Comparison of ENCODE assay signal across 13 cellular contexts in the genomic region with DNA sequence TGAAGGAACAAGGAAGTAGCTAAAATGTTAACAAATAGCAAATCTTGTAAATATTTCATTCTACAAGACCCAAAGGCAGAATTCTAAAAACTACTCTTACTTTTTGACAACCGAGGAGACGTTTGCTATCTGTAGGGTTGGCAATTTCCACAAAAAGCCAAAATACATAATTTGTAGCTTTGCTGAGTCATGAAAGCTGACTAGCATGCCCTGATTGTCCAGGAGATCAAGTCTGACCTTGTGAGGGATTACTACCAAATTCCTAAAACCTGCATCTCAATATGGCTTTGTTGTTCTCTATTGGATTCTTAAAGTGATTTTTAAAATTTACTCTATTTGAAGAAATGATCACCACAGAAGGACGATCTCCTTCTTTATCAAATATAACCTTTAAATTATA. TPM values are rescaled to one million over a fixed set of nuclear protein-coding genes. Genes with fewer than 3 reads are reported as not detected.
DNase-seq lines count a peak whose midpoint lies in the region; ATAC-seq, FAIRE-seq and TF ChIP-seq lines count a peak whose summit lies in the region.
"Had no signal": no experiment of that assay in that cellular context is flagged by ENCODE, and none has a peak within 500 bp of the region (broad histone marks: within the 10 kb centered on the region; RNA-seq: fewer than 3 reads in every experiment).

No MANE protein-coding gene starts in this region.

- no peaks in the 10 kb centered on the region for H3K9me1 ChIP-seq in endothelial cell of umbilical vein (replicated peaks; ENCODE audit: control insufficient read depth, extremely low read depth, insufficient read depth, low read length)

- no peaks in the 10 kb centered on the region for H3K9me2 ChIP-seq in PC-3 (replicated peaks; ENCODE audit: low read length)

- H3K4me1 ChIP-seq in endothelial cell of umbilical vein (ENCODE audit: control insufficient read depth, extremely low read depth, insufficient read depth, low read length) = no peaks in the 10 kb centered on the region
- H3K4me1 ChIP-seq in smooth muscle cell (ENCODE audit: low read depth) = no peaks in the 10 kb centered on the region
- H3K4me1 ChIP-seq in PC-3 (ENCODE audit: insufficient read depth, low read length) = no peaks in the 10 kb centered on the region

- no peaks in the 10 kb centered on the region for H3K9me3 Mint-ChIP-seq in activated naive CD4-positive, alpha-beta T cell treated with anti-CD3 and anti-CD28 coated beads for 36 hours
- H3K9me3 Mint-ChIP-seq in activated CD4-positive, alpha-beta memory T cell treated with anti-CD3 and anti-CD28 coated beads for 36 hours = no peaks in the 10 kb centered on the region

- peak overlapping the region; percentile 78 for H3K27ac Mint-ChIP-seq in activated naive CD4-positive, alpha-beta T cell treated with anti-CD3 and anti-CD28 coated beads for 36 hours
- H3K27ac Mint-ChIP-seq in activated CD4-positive, alpha-beta memory T cell treated with anti-CD3 and anti-CD28 coated beads for 36 hours = peak overlapping the region; percentile 86

- H3K79me2 ChIP-seq in endothelial cell of umbilical vein (ENCODE audit: control insufficient read depth, insufficient read depth, low read length) (peaks cover 25% of the 10 kb centered on the region), smooth muscle cell (ENCODE audit: low read depth) (peaks cover 64% of the 10 kb centered on the region), PC-3 (ENCODE audit: low read length) (peaks cover 21% of the 10 kb centered on the region)

- no peak overlapping the region for H3K9ac ChIP-seq in endothelial cell of umbilical vein (replicated peaks; ENCODE audit: extremely low read depth, insufficient read depth, low read length)
- H3K9ac ChIP-seq in smooth muscle cell (ENCODE audit: low read depth) = no peak overlapping the region
- no peak overlapping the region for H3K9ac ChIP-seq in PC-3 (ENCODE audit: low read length)

- H2AFZ ChIP-seq in endothelial cell of umbilical vein (ENCODE audit: low read depth, low read length) = no peak overlapping the region
- no peak overlapping the region for H2AFZ ChIP-seq in smooth muscle cell (ENCODE audit: low read depth)
- H2AFZ ChIP-seq in PC-3 (ENCODE audit: low read length) = no peak overlapping the region

- peaks cover 2% of the 10 kb centered on the region for H3F3A ChIP-seq in smooth muscle cell (ENCODE audit: low read depth)
- H3F3A ChIP-seq in PC-3 (ENCODE audit: low read length, unreplicated experiment) = no peaks in the 10 kb centered on the region

- H3K27ac ChIP-seq in endothelial cell of umbilical vein (ENCODE audit: insufficient read depth, low read depth, low read length) (no peak overlapping the region), smooth muscle cell (ENCODE audit: low read depth) (peak overlapping the region; percentile 34), PC-3 (ENCODE audit: low read length) (no peak overlapping the region)

- peak; percentile 47 for FAIRE-seq in endothelial cell of umbilical vein (lab: Jason Lieb, UNC)

- no peak overlapping the region for H3K4me3 ChIP-seq in endothelial cell of umbilical vein (replicated peaks in 1 of 3; ENCODE audit: insufficient read depth in 1 of 3, low read depth in 1 of 3, low read length in 3 of 3)
- no peak overlapping the region for H3K4me3 ChIP-seq in smooth muscle cell
- H3K4me3 ChIP-seq in PC-3 (ENCODE audit: low read length) = no peak overlapping the region

- no peaks in the 10 kb centered on the region for H3K27me3 ChIP-seq in endothelial cell of umbilical vein (ENCODE audit: control insufficient read depth in 2 of 2, insufficient read depth in 2 of 2, low read length in 2 of 2)
- H3K27me3 ChIP-seq in smooth muscle cell (ENCODE audit: low read depth) = no peaks in the 10 kb centered on the region
- H3K27me3 ChIP-seq in PC-3 (ENCODE audit: low read length) = no peaks in the 10 kb centered on the region

- WGBS in smooth muscle cell (ENCODE audit: low lambda C conversion rate) = 91% methylated on average over 3 of the region's 3 CpGs

- no peaks in the 10 kb centered on the region for H3K27me3 Mint-ChIP-seq in activated naive CD4-positive, alpha-beta T cell treated with anti-CD3 and anti-CD28 coated beads for 36 hours (ENCODE audit: low read depth)
- H3K27me3 Mint-ChIP-seq in activated CD4-positive, alpha-beta memory T cell treated with anti-CD3 and anti-CD28 coated beads for 36 hours = no peaks in the 10 kb centered on the region

- peaks cover 42% of the 10 kb centered on the region for H3K4me1 Mint-ChIP-seq in activated naive CD4-positive, alpha-beta T cell treated with anti-CD3 and anti-CD28 coated beads for 36 hours (ENCODE audit: low read depth)
- peaks cover 33% of the 10 kb centered on the region for H3K4me1 Mint-ChIP-seq in activated CD4-positive, alpha-beta memory T cell treated with anti-CD3 and anti-CD28 coated beads for 36 hours (ENCODE audit: low read depth)

- ATAC-seq in PC-3 = no peak

- TF ChIP-seq POLR2A in endothelial cell of umbilical vein (IDR thresholded peaks at IDR 0.05; ENCODE audit: low read depth, low read length) = no peak

- peaks cover 50% of the 10 kb centered on the region for H3K36me3 Mint-ChIP-seq in activated naive CD4-positive, alpha-beta T cell treated with anti-CD3 and anti-CD28 coated beads for 36 hours (ENCODE audit: low read depth)
- peaks cover 55% of the 10 kb centered on the region for H3K36me3 Mint-ChIP-seq in activated CD4-positive, alpha-beta memory T cell treated with anti-CD3 and anti-CD28 coated beads for 36 hours

- BruUV-seq in endothelial cell of umbilical vein (replicated peaks; lab: Mats Ljungman, UMichigan) (no TSS peak), PC-3 (replicated peaks; lab: Mats Ljungman, UMichigan) (no TSS peak)

- no peak overlapping the region for H3K4me3 Mint-ChIP-seq in activated naive CD4-positive, alpha-beta T cell treated with anti-CD3 and anti-CD28 coated beads for 36 hours
- no peak overlapping the region for H3K4me3 Mint-ChIP-seq in activated CD4-positive, alpha-beta memory T cell treated with anti-CD3 and anti-CD28 coated beads for 36 hours

- DNase-seq in activated naive CD4-positive, alpha-beta T cell treated with anti-CD3 and anti-CD28 coated beads for 36 hours = no peak
- no peak for DNase-seq in activated naive CD4-positive, alpha-beta T cell treated with anti-CD3 and anti-CD28 coated beads, Interleukin-2, amount 50 U/mL, for 16 hours
- no peak for DNase-seq in activated CD4-positive, alpha-beta memory T cell treated with anti-CD3 and anti-CD28 coated beads for 36 hours
- DNase-seq in endothelial cell of umbilical vein (ENCODE audit: low read depth, low spot score) = no peak
- DNase-seq in smooth muscle cell (lab: John Stamatoyannopoulos, UW; ENCODE audit: unreplicated experiment) = no peak
- DNase-seq in PC-3 = no peak
- DNase-seq in NCI-H524 treated with DMSO at 0.1 percent for 48 hours (lab: John Stamatoyannopoulos, UW) = no peak
- DNase-seq in NCI-H2227 (lab: John Stamatoyannopoulos, UW; ENCODE audit: unreplicated experiment) = no peak
- DNase-seq: aorta; effector CD4-positive, alpha-beta T cell; NCI-H1092; nucleus accumbens; OCI-M1 had no signal

- intact Hi-C loops in activated naive CD4-positive, alpha-beta T cell treated with anti-CD3 and anti-CD28 coated beads for 36 hours (cut with micrococcal nuclease) = loop anchor here (2.0 kb wide), 1 partner anchor 14 kb away; no protein-coding TSS in a partner anchor
- intact Hi-C loops in activated CD4-positive, alpha-beta memory T cell treated with anti-CD3 and anti-CD28 coated beads for 36 hours (cut with micrococcal nuclease) = no loop called here
- intact Hi-C loops in endothelial cell of umbilical vein (cut with micrococcal nuclease) (no loop called here), PC-3 (cut with micrococcal nuclease) (no loop called here)

- H3K36me3 ChIP-seq in endothelial cell of umbilical vein (ENCODE audit: control insufficient read depth in 2 of 2, extremely low read depth in 1 of 2, insufficient read depth in 2 of 2, low read length in 2 of 2) (peaks cover 32 to 42% of the 10 kb centered on the region in 2 experiments), smooth muscle cell (ENCODE audit: low read depth) (peaks cover 25% of the 10 kb centered on the region), PC-3 (ENCODE audit: low read depth, low read length) (peaks cover 54% of the 10 kb centered on the region)

- H3K9me3 ChIP-seq in endothelial cell of umbilical vein (replicated peaks; ENCODE audit: control insufficient read depth, insufficient read depth, low read length) (no peaks in the 10 kb centered on the region), smooth muscle cell (replicated peaks; ENCODE audit: low read depth) (no peaks in the 10 kb centered on the region), PC-3 (ENCODE audit: low read length) (no peaks in the 10 kb centered on the region)

- dilution Hi-C loops in endothelial cell of umbilical vein (cut with MboI; ENCODE audit: extremely low pct_ligation_motif_present, low sequenced_read_pairs) = no loop called here

- POLR2A ChIA-PET in activated CD4-positive, alpha-beta memory T cell treated with anti-CD3 and anti-CD28 coated beads for 36 hours (lab: Charles Lee) = interaction anchor here (3.1 kb wide), 1 partner anchor 10 kb away, joined by 32 read pairs; the partner anchor contains the start of gene DNAJA2
- POLR2A ChIA-PET in endothelial cell of umbilical vein (lab: Charles Lee) (no interaction called here), PC-3 (lab: Charles Lee; ENCODE audit: unreplicated experiment) (no interaction called here)

- H4K20me1 ChIP-seq in endothelial cell of umbilical vein (replicated peaks; ENCODE audit: control insufficient read depth, extremely low read depth, insufficient read depth, low read length) (no peaks in the 10 kb centered on the region), smooth muscle cell (ENCODE audit: low read depth) (peaks cover 63% of the 10 kb centered on the region), PC-3 (ENCODE audit: low read length) (no peaks in the 10 kb centered on the region)

- H3K4me2 ChIP-seq in endothelial cell of umbilical vein (ENCODE audit: insufficient read depth, low read length) = no peak overlapping the region
- H3K4me2 ChIP-seq in smooth muscle cell = no peak overlapping the region
- H3K4me2 ChIP-seq in PC-3 (ENCODE audit: low read length) = no peak overlapping the region

- CTCF ChIA-PET in activated naive CD4-positive, alpha-beta T cell treated with anti-CD3 and anti-CD28 coated beads for 36 hours (lab: Charles Lee) = interaction anchor here (0.5 to 1.3 kb wide), 5 partner anchors 17 to 109 kb away, joined by 3 to 4 read pairs (median 3); no protein-coding TSS in a partner anchor
- CTCF ChIA-PET in activated CD4-positive, alpha-beta memory T cell treated with anti-CD3 and anti-CD28 coated beads for 36 hours (lab: Charles Lee) = interaction anchor here (1.2 to 1.9 kb wide), 4 partner anchors 10 to 289 kb away, joined by 3 to 8 read pairs (median 5); no protein-coding TSS in a partner anchor
- CTCF ChIA-PET in endothelial cell of umbilical vein (lab: Charles Lee) (interaction anchor here (1.3 to 2.2 kb wide), 2 partner anchors 15 to 1202 kb away, joined by 5 to 7 read pairs; no protein-coding TSS in a partner anchor), PC-3 (lab: Charles Lee) (no interaction called here)

- TF ChIP-seq CTCF in endothelial cell of umbilical vein (IDR thresholded peaks at IDR 0.05; ENCODE audit: extremely low read depth in 1 of 2, insufficient read depth in 1 of 2, low read depth in 1 of 2, low read length in 2 of 2) = no peak
- TF ChIP-seq CTCF in smooth muscle cell (IDR thresholded peaks at IDR 0.05; ENCODE audit: borderline replicate concordance, insufficient read depth, poor library complexity, severe bottlenecking) = no peak
- no peak for TF ChIP-seq CTCF in PC-3 (conservative IDR thresholded peaks at IDR 0.05; ENCODE audit: low read depth, low read length)

RNA-seq across cellular contexts. Expression of gene DNAJA2, which starts 10.8 kb away (rescaled TPM):
- 10 to 100 TPM; 56.9 to 59.9 TPM for total RNA-seq in activated naive CD4-positive, alpha-beta T cell treated with anti-CD3 and anti-CD28 coated beads for 36 hours
- total RNA-seq in activated CD4-positive, alpha-beta memory T cell treated with anti-CD3 and anti-CD28 coated beads for 36 hours = 10 to 100 TPM; 78.9 to 80.6 TPM
- total RNA-seq in endothelial cell of umbilical vein = 57.5 and 61.4 TPM in 2 replicates
- polyA plus RNA-seq in endothelial cell of umbilical vein = 4.6 and 6.4 TPM in 2 replicates
- 11.1 and 11.8 TPM in 2 replicates for polyA plus RNA-seq in endothelial cell of umbilical vein (2011; cell fraction: cytosol; rRNA removed)
- polyA plus RNA-seq in endothelial cell of umbilical vein (2011; cell fraction: nucleus; rRNA removed) = 11.7 and 14.9 TPM in 2 replicates
- polyA plus RNA-seq in endothelial cell of umbilical vein (2012) = 60.9 and 69.5 TPM in 2 replicates
- 17.5 and 22.9 TPM in 2 replicates for polyA minus RNA-seq in endothelial cell of umbilical vein
- polyA minus RNA-seq in endothelial cell of umbilical vein (2011; cell fraction: cytosol; rRNA and poly(A)+ RNA removed) = 30.2 TPM
- 15.6 and 17.8 TPM in 2 replicates for polyA minus RNA-seq in endothelial cell of umbilical vein (2011; cell fraction: nucleus; rRNA and poly(A)+ RNA removed)
- total RNA-seq in smooth muscle cell = 36.4 and 51.5 TPM in 2 replicates
- polyA plus RNA-seq in smooth muscle cell = 49.3 and 52.2 TPM in 2 replicates
- total RNA-seq in PC-3 (2014; rRNA removed) = 44.5 and 57.0 TPM in 2 replicates
